13 cellular contexts compared by ENCODE assay signal in the genomic region with DNA sequence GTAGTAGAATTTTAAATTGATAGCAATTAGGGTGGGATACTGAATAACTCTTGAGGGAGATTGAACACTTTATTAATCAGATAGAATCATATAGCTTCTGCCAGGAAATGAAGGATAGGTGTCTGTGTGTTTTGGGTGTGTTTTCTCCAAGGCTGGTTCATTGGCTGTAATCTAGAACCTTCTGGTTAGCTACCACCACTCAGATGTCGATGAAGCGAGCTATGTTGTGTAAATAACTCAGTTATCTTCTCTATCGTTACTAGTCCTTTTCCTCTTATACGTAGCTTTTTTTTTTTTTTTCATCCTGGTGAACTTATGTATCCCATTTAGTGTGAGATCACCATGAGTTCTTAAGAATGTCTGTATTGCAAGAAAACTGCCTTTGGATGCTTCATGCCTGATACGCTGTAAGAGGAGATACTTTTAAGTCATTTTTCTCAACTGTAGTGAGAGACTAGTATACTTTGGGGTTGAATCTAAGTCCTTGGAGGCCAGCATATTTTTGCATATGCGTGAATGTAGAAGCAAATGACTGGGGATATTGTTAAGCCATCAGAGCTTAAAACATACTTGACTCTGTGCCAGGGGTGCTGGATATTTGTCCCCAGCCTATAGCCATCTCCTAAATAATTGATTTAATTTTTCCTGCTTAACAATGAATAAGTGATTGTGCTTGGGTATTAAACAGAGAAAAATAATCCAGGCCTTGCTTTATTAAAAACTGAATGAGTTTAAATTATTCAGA. TPM values are rescaled to one million over a fixed set of nuclear protein-coding genes. Genes with fewer than 3 reads are reported as not detected.
DNase-seq lines count a peak whose midpoint lies in the region; ATAC-seq and TF ChIP-seq lines count a peak whose summit lies in the region.
"Had no signal": no experiment of that assay in that cellular context is flagged by ENCODE, and none has a peak within 500 bp of the region (broad histone marks: within the 10 kb centered on the region; RNA-seq: fewer than 3 reads in every experiment).

No MANE protein-coding gene starts in this region.

- H3K36me3 ChIP-seq in GM06990 (ENCODE audit: control insufficient read depth, insufficient read depth, low read length) (peaks cover 2% of the 10 kb centered on the region; the same call in 1 of the 2 replicates), smooth muscle cell (ENCODE audit: low read depth) (no peaks in the 10 kb centered on the region)

- TF ChIP-seq CTCF in GM06990 (IDR thresholded peaks at IDR 0.05; ENCODE audit: insufficient read depth, low read length, poor library complexity, severe bottlenecking) (no peak), coronary artery (IDR thresholded peaks at IDR 0.05) (no peak), smooth muscle cell (IDR thresholded peaks at IDR 0.05; ENCODE audit: borderline replicate concordance, insufficient read depth, poor library complexity, severe bottlenecking) (no peak)

- H3K4me3 ChIP-seq in GM06990 (replicated peaks; ENCODE audit: low read depth, low read length) (peak overlapping the region; percentile 76), coronary artery (peak overlapping the region; percentile 78), smooth muscle cell (peak overlapping the region; percentile 65)
- H3K4me3 ChIP-seq: testis had no signal

- H3K79me2 ChIP-seq in smooth muscle cell (ENCODE audit: low read depth) = peaks cover 61% of the 10 kb centered on the region

- ATAC-seq in HG03432 (IDR thresholded peaks at IDR 0.05; ENCODE audit: unreplicated experiment) (no peak), HG03342 (IDR thresholded peaks at IDR 0.05; ENCODE audit: unreplicated experiment) (no peak)

- H3K9ac ChIP-seq in smooth muscle cell (ENCODE audit: low read depth) = peak overlapping the region; percentile 69

- no peaks in the 10 kb centered on the region for H3K9me3 ChIP-seq in smooth muscle cell (replicated peaks; ENCODE audit: low read depth)
- H3K9me3 ChIP-seq: testis had no signal

- DNase-seq in GM06990 (ENCODE audit: extremely low read depth, insufficient read length) (no peak), NAMALWA (ENCODE audit: low spot score) (peak; percentile 34), coronary artery (ENCODE audit: low spot score) (no peak), smooth muscle cell (lab: John Stamatoyannopoulos, UW; ENCODE audit: unreplicated experiment) (no peak), NCI-H1105 (lab: John Stamatoyannopoulos, UW) (no peak)
- DNase-seq: erythroblast; H9; immature natural killer cell; occipital lobe; stimulated activated CD4-positive, alpha-beta T cell treated with anti-CD3 and anti-CD28 coated beads, Interleukin-4, amount 100 ng/mL, for 1 hour; testis had no signal

- WGBS in smooth muscle cell (ENCODE audit: low lambda C conversion rate) = 44% methylated on average over 6 of the region's 6 CpGs

- H4K20me1 ChIP-seq in smooth muscle cell (ENCODE audit: low read depth) = peaks cover 77% of the 10 kb centered on the region

- peak overlapping the region in 1 of 2 donors; percentile 81 for H3K27ac ChIP-seq in coronary artery
- H3K27ac ChIP-seq in smooth muscle cell (ENCODE audit: low read depth) = peak overlapping the region; percentile 87
- H3K27ac ChIP-seq: testis had no signal

- H3K4me2 ChIP-seq in smooth muscle cell = peak overlapping the region; percentile 89

- H2AFZ ChIP-seq in smooth muscle cell (ENCODE audit: low read depth) = no peak overlapping the region

- H3K27me3 ChIP-seq in GM06990 (replicated peaks; ENCODE audit: control insufficient read depth, insufficient read depth, low read length) = no peaks in the 10 kb centered on the region
- H3K27me3 ChIP-seq in smooth muscle cell (ENCODE audit: low read depth) = no peaks in the 10 kb centered on the region
- H3K27me3 ChIP-seq: testis had no signal

- peaks cover 10% of the 10 kb centered on the region for H3F3A ChIP-seq in smooth muscle cell (ENCODE audit: low read depth)

- H3K4me1 ChIP-seq in smooth muscle cell (ENCODE audit: low read depth) = peaks cover 21% of the 10 kb centered on the region

RNA-seq across cellular contexts. Expression of a gene that starts 2.2 kb away (rescaled TPM):
- 81.2 and 85.1 TPM in 2 replicates for total RNA-seq in smooth muscle cell
- 15.7 and 34.2 TPM in 2 replicates for polyA plus RNA-seq in smooth muscle cell
